Comparison of ENCODE assay signal across 10 cellular contexts in the genomic region with DNA sequence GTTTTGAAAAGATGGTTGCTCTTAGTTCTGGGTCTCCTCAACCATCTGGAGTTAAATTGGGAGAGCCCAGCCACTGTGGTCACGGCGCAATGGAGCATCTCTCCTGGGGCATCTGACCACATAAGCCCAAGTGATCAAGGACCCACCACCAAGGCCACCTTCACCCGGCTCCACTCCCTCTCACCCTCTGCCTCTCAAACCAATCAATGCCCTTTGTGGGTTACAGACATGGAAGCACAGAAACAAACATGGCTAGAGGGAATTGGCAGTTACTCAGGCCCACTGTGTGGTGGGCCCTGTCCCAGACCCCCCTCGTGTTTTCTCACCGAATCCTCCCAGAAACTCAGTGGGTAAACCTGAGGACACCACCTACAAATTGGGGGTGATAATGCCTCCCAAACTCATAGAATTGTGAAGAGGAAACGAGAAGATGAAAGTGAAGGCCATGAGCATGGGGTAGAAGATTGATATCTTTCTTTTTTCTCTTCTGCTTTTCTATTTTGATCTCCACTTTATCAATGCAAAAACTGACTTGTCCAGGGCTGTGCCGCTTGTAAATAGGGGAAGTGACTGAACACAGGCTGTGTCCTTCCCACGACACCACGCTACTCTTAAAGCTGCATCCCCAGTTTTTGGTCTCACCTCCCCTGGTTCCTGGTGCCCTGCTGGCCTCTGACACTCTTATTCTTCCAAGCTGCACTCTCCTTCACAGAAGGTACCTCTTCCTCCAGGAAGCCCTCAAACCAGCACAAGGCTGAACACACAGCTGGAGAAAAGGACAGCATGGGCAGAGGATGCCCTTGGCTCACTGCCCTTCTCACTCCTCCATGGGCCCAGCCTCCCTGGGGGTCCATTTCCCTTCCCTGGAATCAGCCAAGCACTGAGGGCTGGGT. TPM values are rescaled to one million over a fixed set of nuclear protein-coding genes. Genes with fewer than 3 reads are reported as not detected.
DNase-seq lines count a peak whose midpoint lies in the region; ATAC-seq, FAIRE-seq and TF ChIP-seq lines count a peak whose summit lies in the region.
"Had no signal": no experiment of that assay in that cellular context is flagged by ENCODE, and none has a peak within 500 bp of the region (broad histone marks: within the 10 kb centered on the region; RNA-seq: fewer than 3 reads in every experiment).

No MANE protein-coding gene starts in this region.

- peaks cover 7 to 13% of the 10 kb centered on the region in 2 donors for H3K4me1 ChIP-seq in kidney (ENCODE audit: control insufficient read depth in 1 of 2, insufficient read depth in 1 of 2, low read depth in 1 of 2, low read length in 2 of 2)

- no peaks in the 10 kb centered on the region for H3K36me3 ChIP-seq in kidney (ENCODE audit: control insufficient read depth in 1 of 2, insufficient read depth in 2 of 2, low read length in 2 of 2)

- no peak overlapping the region for H3K4me3 ChIP-seq in GM12864 (ENCODE audit: low read depth, low read length)
- H3K4me3 ChIP-seq in kidney (ENCODE audit: low read length in 2 of 2), result no peak overlapping the region

- no peaks in the 10 kb centered on the region for H3K4me1 Mint-ChIP-seq in progenitor cell of endocrine pancreas (ENCODE audit: low read depth)
- H3K4me1 Mint-ChIP-seq in mesothelial cell of epicardium, result peaks cover 25% of the 10 kb centered on the region

- H3K27ac ChIP-seq in kidney (ENCODE audit: low read depth in 2 of 2, low read length in 2 of 2), result peak overlapping the region; percentile 8 to 21

- H3K27ac Mint-ChIP-seq in progenitor cell of endocrine pancreas (no peak overlapping the region), mesothelial cell of epicardium (no peak overlapping the region)

- intact Hi-C loops in kidney (cut with DNase I), result no loop called here

- H3K9ac ChIP-seq in kidney (ENCODE audit: low read length in 2 of 2), result no peak overlapping the region

- no peak overlapping the region for H3K4me3 Mint-ChIP-seq in progenitor cell of endocrine pancreas (ENCODE audit: low read depth)
- no peak overlapping the region for H3K4me3 Mint-ChIP-seq in mesothelial cell of epicardium

- peak; percentile 72 for DNase-seq in GM12864 (ENCODE audit: low read depth)
- DNase-seq in kidney, result no peak
- no peak for DNase-seq in anterior cingulate cortex (lab: John Stamatoyannopoulos, UW)
- no peak for DNase-seq in progenitor cell of endocrine pancreas (ENCODE audit: low spot score, unreplicated experiment)
- DNase-seq in mesothelial cell of epicardium (ENCODE audit: low spot score in 2 of 2, unreplicated experiment in 2 of 2), result no peak
- no peak for DNase-seq in HPDE6-E6E7 (ENCODE audit: extremely low spot score)
- DNase-seq: DND-41, NCI-H526 had no signal

- ATAC-seq in GM21576 (IDR thresholded peaks at IDR 0.05; ENCODE audit: unreplicated experiment), result peak; percentile 88
- peak; percentile 70 for ATAC-seq in HG03575 (IDR thresholded peaks at IDR 0.05; ENCODE audit: extremely low read depth, insufficient number of reproducible peaks, low FRiP score, unreplicated experiment)

- H3K27me3 Mint-ChIP-seq in progenitor cell of endocrine pancreas, result no peaks in the 10 kb centered on the region
- H3K27me3 Mint-ChIP-seq in mesothelial cell of epicardium (ENCODE audit: low read depth), result no peaks in the 10 kb centered on the region

- no peak for FAIRE-seq in kidney (lab: Jason Lieb, UNC)

- TF ChIP-seq CTCF in GM12864 (IDR thresholded peaks at IDR 0.05; ENCODE audit: low read depth, low read length, missing control alignments), result no peak
- TF ChIP-seq CTCF in kidney (IDR thresholded peaks at IDR 0.05; ENCODE audit: borderline replicate concordance, extremely low read depth, insufficient read depth), result no peak
- TF ChIP-seq CTCF in progenitor cell of endocrine pancreas (IDR thresholded peaks at IDR 0.05; ENCODE audit: unreplicated experiment), result no peak
- no peak for TF ChIP-seq CTCF in mesothelial cell of epicardium (IDR thresholded peaks at IDR 0.05; ENCODE audit: unreplicated experiment)

- no peaks in the 10 kb centered on the region for H3K9me3 ChIP-seq in kidney (ENCODE audit: control insufficient read depth in 1 of 2, low read length in 2 of 2)

- no peaks in the 10 kb centered on the region for H3K36me3 Mint-ChIP-seq in progenitor cell of endocrine pancreas (ENCODE audit: insufficient read depth)
- no peaks in the 10 kb centered on the region for H3K36me3 Mint-ChIP-seq in mesothelial cell of epicardium

- H3K9me3 Mint-ChIP-seq in progenitor cell of endocrine pancreas (ENCODE audit: low read depth) (no peaks in the 10 kb centered on the region), mesothelial cell of epicardium (no peaks in the 10 kb centered on the region)

RNA-seq across cellular contexts. Expression of a gene that starts 52.0 kb away (rescaled TPM):
- 38.1 TPM for total RNA-seq in kidney
- polyA plus RNA-seq in kidney (ENCODE audit: insufficient read depth, low read depth, low replicate concordance), result 7.0 TPM
- 5.4 and 6.3 TPM in 2 replicates for total RNA-seq in progenitor cell of endocrine pancreas
- total RNA-seq in mesothelial cell of epicardium, result 13.1 to 13.8 TPM (median 13.6 TPM) in 3 replicates
